ENCODE assay signal across 8 cellular contexts in the genomic region with DNA sequence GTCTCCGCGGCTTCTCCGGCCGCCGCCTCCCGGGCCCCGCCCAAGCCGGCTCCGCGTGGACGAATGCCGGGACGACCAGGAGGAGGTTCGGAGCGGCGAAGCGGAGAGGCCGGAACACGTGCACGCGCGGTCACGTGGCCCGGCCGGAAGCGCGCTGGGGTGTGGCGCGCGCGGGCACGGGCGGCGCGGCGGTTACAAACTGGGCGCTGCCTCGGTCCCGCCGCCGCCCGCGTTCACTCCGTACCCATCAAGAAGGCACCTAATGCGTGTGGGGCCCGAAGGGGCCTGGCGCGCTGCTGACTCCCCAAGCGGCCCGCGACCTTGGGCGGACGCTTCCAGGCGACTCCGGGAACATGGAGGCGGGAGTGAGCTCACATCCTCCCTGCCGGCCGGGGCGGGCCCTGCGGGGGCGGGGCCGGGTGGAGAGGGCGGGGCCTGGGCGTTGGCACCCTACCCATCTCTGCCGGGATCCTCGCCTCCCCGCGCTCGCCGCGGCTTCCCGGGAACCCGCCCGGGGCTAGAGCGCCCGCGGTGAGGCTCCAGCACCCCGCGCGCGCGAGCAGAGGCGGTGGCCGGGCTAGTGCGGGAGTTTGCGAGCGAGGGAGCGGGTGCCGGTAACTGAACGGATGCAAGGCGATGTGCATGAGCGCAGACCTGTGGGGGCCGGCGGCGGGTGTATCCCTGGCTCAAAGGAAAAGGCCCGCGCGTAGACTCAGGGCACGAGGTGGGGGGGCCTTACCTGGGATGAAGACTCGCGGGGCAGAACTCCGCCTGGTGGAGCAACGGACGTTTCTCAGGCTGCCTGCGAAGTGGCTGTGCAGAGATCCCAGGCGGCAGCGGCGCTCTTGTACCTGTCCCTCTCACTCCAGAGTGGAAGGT. TPM values are rescaled to one million over a fixed set of nuclear protein-coding genes. Genes with fewer than 3 reads are reported as not detected.
DNase-seq lines count a peak whose midpoint lies in the region; ATAC-seq and TF ChIP-seq lines count a peak whose summit lies in the region.

A gene (minus strand): TSS at position 367 of the 879 bp plus-strand sequence. CDS start 424 bp downstream, outside the sequence.

- DNase-seq in Caco-2 (peak; percentile 96 to 98), HS-27A (ENCODE audit: low read depth) (peak; percentile 78), NOMO-1 (lab: John Stamatoyannopoulos, UW; ENCODE audit: unreplicated experiment in 2 of 2) (peak; percentile 49 to 75), midbrain (lab: John Stamatoyannopoulos, UW) (peak; percentile 87)
- peak; percentile 92 for DNase-seq in activated CD8-positive, alpha-beta memory T cell treated with anti-CD3 and anti-CD28 coated beads, Interleukin-2, amount 10 ng/mL, durations not matched to agents 7 days and 5 days
- DNase-seq in stimulated activated CD8-positive, alpha-beta memory T cell treated with anti-CD3 and anti-CD28 coated beads, Interleukin-2, amount 100 ng/mL, for 48 hours (ENCODE audit: low read depth in 2 of 2), result peak; percentile 82 to 89

- peak; percentile 75 for ATAC-seq in GM19468 (IDR thresholded peaks at IDR 0.05; ENCODE audit: extremely low read depth, unreplicated experiment)
- ATAC-seq in activated CD8-positive, alpha-beta memory T cell treated with anti-CD3 and anti-CD28 coated beads, Interleukin-2, amount 10 ng/mL, durations not matched to agents 7 days and 5 days, result peak; percentile 96

- TF ChIP-seq CTCF in Caco-2 (IDR thresholded peaks at IDR 0.05; ENCODE audit: insufficient read depth in 1 of 2, low read depth in 1 of 2, low read length in 1 of 2, severe bottlenecking in 1 of 2, unreplicated experiment in 1 of 2), result peak; percentile 54 to 77

- no peaks in the 10 kb centered on the region for H3K27me3 ChIP-seq in Caco-2 (replicated peaks; ENCODE audit: control insufficient read depth, insufficient read depth, low read length)

- intact Hi-C loops in Caco-2 (cut with micrococcal nuclease; ENCODE audit: unreplicated experiment), result loop anchor here (1.0 to 10.0 kb wide), 6 partner anchors 15 to 1308 kb away; a partner anchor contains a TSS

- in situ Hi-C loops in endometrial microvascular endothelial cells (cut with HindIII; ENCODE audit: inconsistent ontology term, low pct_unique_long_range_greater_than_20kb, low sequenced_read_pairs), result no loop called here

- H3K9me3 Mint-ChIP-seq in Caco-2 (ENCODE audit: unreplicated experiment), result no peaks in the 10 kb centered on the region
- no peaks in the 10 kb centered on the region for H3K9me3 Mint-ChIP-seq in activated CD8-positive, alpha-beta memory T cell treated with anti-CD3 and anti-CD28 coated beads, Interleukin-2, amount 10 ng/mL, durations not matched to agents 7 days and 5 days (ENCODE audit: low read depth)

- H3K36me3 ChIP-seq in Caco-2 (ENCODE audit: control insufficient read depth, insufficient read depth, low read length), result peaks cover 1% of the 10 kb centered on the region; the same call in 1 of the 2 replicates

- no peaks in the 10 kb centered on the region for H3K27me3 Mint-ChIP-seq in Caco-2 (ENCODE audit: insufficient read depth, unreplicated experiment)
- H3K27me3 Mint-ChIP-seq in activated CD8-positive, alpha-beta memory T cell treated with anti-CD3 and anti-CD28 coated beads, Interleukin-2, amount 10 ng/mL, durations not matched to agents 7 days and 5 days, result no peaks in the 10 kb centered on the region

- POLR2A ChIA-PET in Caco-2 (lab: Charles Lee), result interaction anchor here (0.6 to 1.6 kb wide), 12 partner anchors 8 to 464 kb away, joined by 3 to 46 read pairs (median 6); a partner anchor contains a TSS

- H3K4me3 Mint-ChIP-seq in Caco-2 (ENCODE audit: unreplicated experiment), result peak within 1 kb of the TSS; percentile 97
- H3K4me3 Mint-ChIP-seq in activated CD8-positive, alpha-beta memory T cell treated with anti-CD3 and anti-CD28 coated beads, Interleukin-2, amount 10 ng/mL, durations not matched to agents 7 days and 5 days, result peak within 1 kb of the TSS; percentile 78

- peaks cover 23% of the 10 kb centered on the region for H3K4me1 ChIP-seq in Caco-2

- CTCF ChIA-PET in Caco-2 (lab: Charles Lee), result interaction anchor here (0.5 to 1.5 kb wide), 11 partner anchors 21 to 459 kb away, joined by 3 to 19 read pairs (median 3); a partner anchor contains a TSS
- CTCF ChIA-PET in activated CD8-positive, alpha-beta memory T cell treated with anti-CD3 and anti-CD28 coated beads, Interleukin-2, amount 10 ng/mL, durations not matched to agents 7 days and 5 days (lab: Charles Lee), result interaction anchor here (0.7 to 1.5 kb wide), 8 partner anchors 9 to 468 kb away, joined by 3 to 6 read pairs (median 3); no protein-coding TSS in a partner anchor

- no TSS peak for BruUV-seq in Caco-2 (replicated peaks; lab: Mats Ljungman, UMichigan)

- H3K36me3 Mint-ChIP-seq in Caco-2 (ENCODE audit: insufficient read depth, unreplicated experiment), result peaks cover 34% of the 10 kb centered on the region
- peaks cover 52% of the 10 kb centered on the region for H3K36me3 Mint-ChIP-seq in activated CD8-positive, alpha-beta memory T cell treated with anti-CD3 and anti-CD28 coated beads, Interleukin-2, amount 10 ng/mL, durations not matched to agents 7 days and 5 days

- peak within 1 kb of the TSS; percentile 96 for H3K27ac Mint-ChIP-seq in Caco-2 (ENCODE audit: unreplicated experiment)
- peak within 1 kb of the TSS; percentile 88 for H3K27ac Mint-ChIP-seq in activated CD8-positive, alpha-beta memory T cell treated with anti-CD3 and anti-CD28 coated beads, Interleukin-2, amount 10 ng/mL, durations not matched to agents 7 days and 5 days

- no peaks in the 10 kb centered on the region for H3K9me3 ChIP-seq in Caco-2

- peak within 1 kb of the TSS; percentile 76 for H3K4me3 ChIP-seq in Caco-2 (ENCODE audit: low read depth, low read length)

- H3K4me1 Mint-ChIP-seq in Caco-2 (ENCODE audit: low read depth, unreplicated experiment), result peaks cover 17% of the 10 kb centered on the region
- H3K4me1 Mint-ChIP-seq in activated CD8-positive, alpha-beta memory T cell treated with anti-CD3 and anti-CD28 coated beads, Interleukin-2, amount 10 ng/mL, durations not matched to agents 7 days and 5 days, result peaks cover 74% of the 10 kb centered on the region

RNA-seq across cellular contexts. Expression of the gene that starts here (rescaled TPM):
- total RNA-seq in Caco-2 (2022), result 67.3 and 69.9 TPM in 2 replicates
- total RNA-seq in activated CD8-positive, alpha-beta memory T cell treated with anti-CD3 and anti-CD28 coated beads, Interleukin-2, amount 10 ng/mL, durations not matched to agents 7 days and 5 days, result 10 to 100 TPM; 20.3 to 21.4 TPM
- total RNA-seq in endometrial microvascular endothelial cells (ENCODE audit: inconsistent ontology term), result 28.2 TPM

Comparison
In these comparisons a context has a peak if more than half of its experiments do, and no peak if none do; other contexts are left out.
1. Peak in every context shown above with its lines: DNase-seq, ATAC-seq and H3K4me3 ChIP-seq.